In genomic region chr18:59878644-59879043, GRCh38 we compare ENCODE assay signal across 16 cellular contexts. TPM values are rescaled to one million over a fixed set of nuclear protein-coding genes. Genes with fewer than 3 reads are reported as not detected.
DNase-seq lines count a peak whose midpoint lies in the region; ATAC-seq and TF ChIP-seq lines count a peak whose summit lies in the region.
"Had no signal": no experiment of that assay in that cellular context is flagged by ENCODE, and none has a peak within 500 bp of the region (broad histone marks: within the 10 kb centered on the region; RNA-seq: fewer than 3 reads in every experiment).

No MANE protein-coding gene starts in this region.

- H3K4me3 Mint-ChIP-seq in activated CD8-positive, alpha-beta memory T cell treated with anti-CD3 and anti-CD28 coated beads, Interleukin-2, amount 10 ng/mL, durations not matched to agents 7 days and 5 days = no peak overlapping the region
- no peak overlapping the region for H3K4me3 Mint-ChIP-seq in stimulated activated naive CD8-positive, alpha-beta T cell treated with anti-CD3 and anti-CD28 coated beads, Interleukin-15, Interleukin-2, amounts not matched to agents 100 ng/mL and 50 ng/mL, for 24 hours
- H3K4me3 Mint-ChIP-seq: activated naive CD8-positive, alpha-beta T cell; dendritic cell treated with granulocyte-macrophage colony-stimulating factor and Interleukin-4, amounts not matched to agents 40 ng/mL and 50 ng/mL, for 4 days; nephron had no signal

- CTCF ChIA-PET in activated CD8-positive, alpha-beta memory T cell treated with anti-CD3 and anti-CD28 coated beads, Interleukin-2, amount 10 ng/mL, durations not matched to agents 7 days and 5 days (lab: Charles Lee) = no interaction called here

- no peak overlapping the region for H3K27ac ChIP-seq in coronary artery

- no peak overlapping the region for H3K4me3 ChIP-seq in coronary artery

- H3K27ac Mint-ChIP-seq in activated CD8-positive, alpha-beta memory T cell treated with anti-CD3 and anti-CD28 coated beads, Interleukin-2, amount 10 ng/mL, durations not matched to agents 7 days and 5 days = no peak overlapping the region
- peak overlapping the region; percentile 40 for H3K27ac Mint-ChIP-seq in stimulated activated naive CD8-positive, alpha-beta T cell treated with anti-CD3 and anti-CD28 coated beads, Interleukin-15, Interleukin-2, amounts not matched to agents 100 ng/mL and 50 ng/mL, for 24 hours
- H3K27ac Mint-ChIP-seq: activated naive CD8-positive, alpha-beta T cell; dendritic cell treated with granulocyte-macrophage colony-stimulating factor and Interleukin-4, amounts not matched to agents 40 ng/mL and 50 ng/mL, for 4 days; nephron had no signal

- peaks cover 45% of the 10 kb centered on the region for H3K4me1 Mint-ChIP-seq in activated CD8-positive, alpha-beta memory T cell treated with anti-CD3 and anti-CD28 coated beads, Interleukin-2, amount 10 ng/mL, durations not matched to agents 7 days and 5 days
- peaks cover 38% of the 10 kb centered on the region for H3K4me1 Mint-ChIP-seq in stimulated activated naive CD8-positive, alpha-beta T cell treated with anti-CD3 and anti-CD28 coated beads, Interleukin-15, Interleukin-2, amounts not matched to agents 100 ng/mL and 50 ng/mL, for 24 hours (ENCODE audit: low read depth)

- no peaks in the 10 kb centered on the region for H3K36me3 Mint-ChIP-seq in activated CD8-positive, alpha-beta memory T cell treated with anti-CD3 and anti-CD28 coated beads, Interleukin-2, amount 10 ng/mL, durations not matched to agents 7 days and 5 days
- H3K36me3 Mint-ChIP-seq in stimulated activated naive CD8-positive, alpha-beta T cell treated with anti-CD3 and anti-CD28 coated beads, Interleukin-15, Interleukin-2, amounts not matched to agents 100 ng/mL and 50 ng/mL, for 24 hours (ENCODE audit: low read depth) = no peaks in the 10 kb centered on the region
- H3K36me3 Mint-ChIP-seq: activated naive CD8-positive, alpha-beta T cell had no signal

- H3K27me3 Mint-ChIP-seq in activated CD8-positive, alpha-beta memory T cell treated with anti-CD3 and anti-CD28 coated beads, Interleukin-2, amount 10 ng/mL, durations not matched to agents 7 days and 5 days = peaks cover 4% of the 10 kb centered on the region
- no peaks in the 10 kb centered on the region for H3K27me3 Mint-ChIP-seq in stimulated activated naive CD8-positive, alpha-beta T cell treated with anti-CD3 and anti-CD28 coated beads, Interleukin-15, Interleukin-2, amounts not matched to agents 100 ng/mL and 50 ng/mL, for 24 hours
- H3K27me3 Mint-ChIP-seq: activated naive CD8-positive, alpha-beta T cell; dendritic cell treated with granulocyte-macrophage colony-stimulating factor and Interleukin-4, amounts not matched to agents 40 ng/mL and 50 ng/mL, for 4 days had no signal

- no peak for DNase-seq in activated CD8-positive, alpha-beta memory T cell treated with anti-CD3 and anti-CD28 coated beads, Interleukin-2, amount 10 ng/mL, durations not matched to agents 7 days and 5 days
- DNase-seq in activated CD8-positive, alpha-beta memory T cell treated with anti-CD3 and anti-CD28 coated beads, Interleukin-2, amount 50 U/mL, for 4 hours = no peak
- no peak for DNase-seq in activated T-cell treated with anti-CD3 and anti-CD28 coated beads, Interleukin-2, amount 50 U/mL, for 1 hour
- DNase-seq in DMS 273 treated with DMSO at 0.1 percent for 48 hours (lab: John Stamatoyannopoulos, UW) (no peak), coronary artery (ENCODE audit: low spot score) (no peak)
- DNase-seq: activated CD4-positive, alpha-beta T cell treated with anti-CD3 and anti-CD28 coated beads for 4 hours; DND-41; Kasumi-1; kidney glomerular epithelial cell; NCI-H446 had no signal

- ATAC-seq in activated CD8-positive, alpha-beta memory T cell treated with anti-CD3 and anti-CD28 coated beads, Interleukin-2, amount 10 ng/mL, durations not matched to agents 7 days and 5 days = peak; percentile 50
- peak; percentile 33 for ATAC-seq in HG02571 (IDR thresholded peaks at IDR 0.05; ENCODE audit: unreplicated experiment)
- peak; percentile 47 for ATAC-seq in HG03565 (IDR thresholded peaks at IDR 0.05; ENCODE audit: unreplicated experiment)

- H3K9me3 Mint-ChIP-seq in activated CD8-positive, alpha-beta memory T cell treated with anti-CD3 and anti-CD28 coated beads, Interleukin-2, amount 10 ng/mL, durations not matched to agents 7 days and 5 days (ENCODE audit: low read depth) = no peaks in the 10 kb centered on the region
- no peaks in the 10 kb centered on the region for H3K9me3 Mint-ChIP-seq in stimulated activated naive CD8-positive, alpha-beta T cell treated with anti-CD3 and anti-CD28 coated beads, Interleukin-15, Interleukin-2, amounts not matched to agents 100 ng/mL and 50 ng/mL, for 24 hours
- H3K9me3 Mint-ChIP-seq: dendritic cell treated with granulocyte-macrophage colony-stimulating factor and Interleukin-4, amounts not matched to agents 40 ng/mL and 50 ng/mL, for 4 days; nephron had no signal

- no peak for TF ChIP-seq CTCF in coronary artery (IDR thresholded peaks at IDR 0.05)

RNA-seq across cellular contexts. Expression of gene PMAIP1, which starts 21.2 kb away (rescaled TPM):
- 10 to 100 TPM; 54.7 to 64.7 TPM for total RNA-seq in activated CD8-positive, alpha-beta memory T cell treated with anti-CD3 and anti-CD28 coated beads, Interleukin-2, amount 10 ng/mL, durations not matched to agents 7 days and 5 days
